Comparison of ENCODE assay signal across 33 cellular contexts in the genomic region with DNA sequence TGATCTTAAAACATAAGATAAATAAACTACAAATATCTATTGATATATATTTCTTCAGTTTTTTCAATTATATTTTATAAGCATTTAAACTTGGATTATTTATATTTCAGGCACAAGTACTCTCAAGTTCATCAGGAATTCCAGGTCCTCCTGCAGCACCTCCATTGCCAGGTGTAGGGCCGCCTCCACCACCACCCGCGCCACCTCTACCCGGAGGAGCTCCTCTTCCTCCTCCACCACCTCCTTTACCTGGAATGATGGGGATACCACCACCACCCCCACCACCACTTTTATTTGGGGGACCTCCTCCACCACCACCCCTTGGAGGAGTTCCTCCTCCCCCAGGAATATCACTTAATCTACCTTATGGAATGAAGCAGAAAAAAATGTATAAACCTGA.
"Had no signal": no experiment of that assay in that cellular context is flagged by ENCODE, and none has a peak within 500 bp of the region (broad histone marks: within the 10 kb centered on the region; RNA-seq: fewer than 3 reads in every experiment).

No MANE protein-coding gene starts in this region.

- DNase-seq: Karpas-422, Kasumi-1, KG1, MG63, MM.1S, MV-4-11, NCI-H1048, NCI-H1092, NCI-H1092 treated with DMSO at 0.1 percent for 48 hours, NCI-H1105, NCI-H1105 treated with DMSO at 0.1 percent for 48 hours, NCI-H1417, NCI-H1417 treated with DMSO at 0.1 percent for 48 hours, NCI-H1436, NCI-H1436 treated with DMSO at 0.1 percent for 48 hours, NCI-H146, NCI-H1694, NCI-H1694 treated with DMSO at 0.1 percent for 48 hours, NCI-H187, NCI-H187 treated with DMSO at 0.1 percent for 48 hours, NCI-H1930, NCI-H2029, NCI-H2029 treated with DMSO at 0.1 percent for 48 hours, NCI-H2081, NCI-H2081 treated with DMSO at 0.1 percent for 48 hours, NCI-H2107, NCI-H2171, NCI-H2171 treated with DMSO at 0.1 percent for 48 hours, NCI-H2227 treated with DMSO at 0.1 percent for 48 hours, NCI-H226, NCI-H345, NCI-H446, NCI-H446 treated with DMSO at 0.1 percent for 48 hours had no signal
